ENCODE assay signal across 9 cellular contexts in genomic region chr1:16146888-16147614, GRCh38. TPM values are rescaled to one million over a fixed set of nuclear protein-coding genes. Genes with fewer than 3 reads are reported as not detected.
DNase-seq lines count a peak whose midpoint lies in the region; ATAC-seq and TF ChIP-seq lines count a peak whose summit lies in the region.
"Had no signal": no experiment of that assay in that cellular context is flagged by ENCODE, and none has a peak within 500 bp of the region (broad histone marks: within the 10 kb centered on the region; RNA-seq: fewer than 3 reads in every experiment).

No MANE protein-coding gene starts in this region.

- no peaks in the 10 kb centered on the region for H3K79me2 ChIP-seq in KMS-11 (ENCODE audit: insufficient read depth, low read depth)

- H3K4me1 ChIP-seq in KMS-11 (ENCODE audit: low read depth, poor library complexity, severe bottlenecking) (peaks cover 54% of the 10 kb centered on the region), right lobe of liver (peaks cover 0 to 38% (median 19%) of the 10 kb centered on the region in 4 donors), thyroid gland (peaks cover 62 to 77% of the 10 kb centered on the region in 2 donors)

- WGBS in right lobe of liver (ENCODE audit: insufficient coverage, low coverage, low lambda C conversion rate, missing lambda C conversion rate): 30% methylated on average over 3 of the region's 13 CpGs
- 47 to 50% methylated on average over 13 of the region's 13 CpGs for WGBS in thyroid gland, 2 donors

- H3K36me3 ChIP-seq in KMS-11 (ENCODE audit: insufficient read depth): no peaks in the 10 kb centered on the region
- peaks cover 0 to 17% (median 9%) of the 10 kb centered on the region in 4 donors for H3K36me3 ChIP-seq in right lobe of liver
- peaks cover 16 to 17% of the 10 kb centered on the region in 2 donors for H3K36me3 ChIP-seq in thyroid gland

- H3K27me3 ChIP-seq in KMS-11 (ENCODE audit: insufficient read depth, low read depth): no peaks in the 10 kb centered on the region
- H3K27me3 ChIP-seq in right lobe of liver: no peaks in the 10 kb centered on the region
- no peaks in the 10 kb centered on the region for H3K27me3 ChIP-seq in thyroid gland

- no peak overlapping the region for H3K9ac ChIP-seq in KMS-11

- H3K9me3 ChIP-seq in right lobe of liver (no peaks in the 10 kb centered on the region), thyroid gland (no peaks in the 10 kb centered on the region)

- ATAC-seq in right lobe of liver (no peak), GM19467 (IDR thresholded peaks at IDR 0.05; ENCODE audit: unreplicated experiment) (no peak)

- H3K4me2 ChIP-seq in KMS-11: peak overlapping the region; percentile 79

- H3K27ac ChIP-seq in KMS-11 (peak overlapping the region; percentile 13; the same call in 1 of the 2 replicates), caudate nucleus (ENCODE audit: low read depth, low read length) (peak overlapping the region; percentile 9), right lobe of liver (peak overlapping the region; percentile 35 to 93 (median 84)), thyroid gland (peak overlapping the region; percentile 81 to 99 (median 98))

- no peaks in the 10 kb centered on the region for H4K20me1 ChIP-seq in KMS-11 (ENCODE audit: insufficient read depth)

- peak overlapping the region; percentile 65 for H3K4me3 ChIP-seq in KMS-11 (IDR thresholded peaks at IDR 0.05; ENCODE audit: insufficient read depth, low read depth, low read length)
- no peak overlapping the region for H3K4me3 ChIP-seq in right lobe of liver
- no peak overlapping the region for H3K4me3 ChIP-seq in thyroid gland (replicated peaks in 1 of 3)

- TF ChIP-seq CTCF in KMS-11 (conservative IDR thresholded peaks at IDR 0.05; ENCODE audit: low read depth, low read length) (no peak), right lobe of liver (IDR thresholded peaks at IDR 0.05) (no peak), thyroid gland (IDR thresholded peaks at IDR 0.05) (no peak)

- no peak for TF ChIP-seq POLR2A in right lobe of liver (IDR thresholded peaks at IDR 0.05)
- TF ChIP-seq POLR2A in thyroid gland (IDR thresholded peaks at IDR 0.05): no peak

- H2AFZ ChIP-seq in KMS-11 (ENCODE audit: low read depth): peak overlapping the region; percentile 56; the same call in 1 of the 2 replicates

- no peak for DNase-seq in caudate nucleus (lab: John Stamatoyannopoulos, UW)
- no peak for DNase-seq in right lobe of liver
- DNase-seq in thyroid gland: peak; percentile 64 to 71
- no peak for DNase-seq in SIG-M5 treated with dmso at 0.1 percent for 504 hours (lab: John Stamatoyannopoulos, UW; ENCODE audit: unreplicated experiment)
- DNase-seq in Ammon's horn (ENCODE audit: low spot score): no peak
- DNase-seq in NCI-H128 (lab: John Stamatoyannopoulos, UW; ENCODE audit: unreplicated experiment): no peak

- intact Hi-C loops in right lobe of liver (cut with DNase I): loop anchor here in 1 of 2 donors (10.0 kb wide), 1 partner anchor 82 kb away; no protein-coding TSS in a partner anchor
- intact Hi-C loops in thyroid gland (cut with DNase I): no loop called here

RNA-seq across cellular contexts. Expression of gene EPHA2, which starts 8.8 kb away (rescaled TPM):
- total RNA-seq in right lobe of liver (10 to 100 TPM in 4 of 6 experiments, 1 to 10 TPM in 2; 6.0 to 14.7 (median 10.8) TPM), thyroid gland (10 to 100 TPM; 22.3 to 53.2 (median 29.3) TPM)
- total RNA-seq: activated T-helper 1 cell treated with anti-CD3 and anti-CD28 coated beads, Interleukin-12 subunit alpha, Interleukin-12 subunit beta, Interleukin-2, Interleukin-4 antibody, amounts not matched to agents 30 ng/mL and 10 ng/mL and 1 ng/mL, durations not matched to agents 14 hours and 24 hours and 36 hours had no signal

Comparison
In these comparisons a context has a peak if more than half of its experiments do, and no peak if none do; other contexts are left out.
1. H3K27ac ChIP-seq: peak in every context shown above with its lines; median percentile 98 in thyroid gland; 84 in right lobe of liver; 13 in KMS-11; 9 in caudate nucleus.
2. DNase-seq: peak in thyroid gland (2 of 2); none in caudate nucleus (0 of 61), right lobe of liver (0 of 3), SIG-M5 treated with dmso at 0.1 percent for 504 hours (single experiment), Ammon's horn (single experiment) and NCI-H128 (single experiment).